1 cellular context compared by ENCODE assay signal in genomic region chr11:1756791-1757771, GRCh38.
TF ChIP-seq lines count a peak whose summit lies in the region.

No MANE protein-coding gene starts in this region.

TF ChIP-seq in GM23338, 12 proteins besides CTCF, POLR2A, EP300 and RAD21 (continued from another document):
- TF ChIP-seq REST (IDR thresholded peaks at IDR 0.05; ENCODE audit: unreplicated experiment) = no peak
- no peak for TF ChIP-seq STAT1 (IDR thresholded peaks at IDR 0.05; ENCODE audit: unreplicated experiment)
- no peak for TF ChIP-seq JUNB (IDR thresholded peaks at IDR 0.05; ENCODE audit: unreplicated experiment)
- TF ChIP-seq, protein P1, sequence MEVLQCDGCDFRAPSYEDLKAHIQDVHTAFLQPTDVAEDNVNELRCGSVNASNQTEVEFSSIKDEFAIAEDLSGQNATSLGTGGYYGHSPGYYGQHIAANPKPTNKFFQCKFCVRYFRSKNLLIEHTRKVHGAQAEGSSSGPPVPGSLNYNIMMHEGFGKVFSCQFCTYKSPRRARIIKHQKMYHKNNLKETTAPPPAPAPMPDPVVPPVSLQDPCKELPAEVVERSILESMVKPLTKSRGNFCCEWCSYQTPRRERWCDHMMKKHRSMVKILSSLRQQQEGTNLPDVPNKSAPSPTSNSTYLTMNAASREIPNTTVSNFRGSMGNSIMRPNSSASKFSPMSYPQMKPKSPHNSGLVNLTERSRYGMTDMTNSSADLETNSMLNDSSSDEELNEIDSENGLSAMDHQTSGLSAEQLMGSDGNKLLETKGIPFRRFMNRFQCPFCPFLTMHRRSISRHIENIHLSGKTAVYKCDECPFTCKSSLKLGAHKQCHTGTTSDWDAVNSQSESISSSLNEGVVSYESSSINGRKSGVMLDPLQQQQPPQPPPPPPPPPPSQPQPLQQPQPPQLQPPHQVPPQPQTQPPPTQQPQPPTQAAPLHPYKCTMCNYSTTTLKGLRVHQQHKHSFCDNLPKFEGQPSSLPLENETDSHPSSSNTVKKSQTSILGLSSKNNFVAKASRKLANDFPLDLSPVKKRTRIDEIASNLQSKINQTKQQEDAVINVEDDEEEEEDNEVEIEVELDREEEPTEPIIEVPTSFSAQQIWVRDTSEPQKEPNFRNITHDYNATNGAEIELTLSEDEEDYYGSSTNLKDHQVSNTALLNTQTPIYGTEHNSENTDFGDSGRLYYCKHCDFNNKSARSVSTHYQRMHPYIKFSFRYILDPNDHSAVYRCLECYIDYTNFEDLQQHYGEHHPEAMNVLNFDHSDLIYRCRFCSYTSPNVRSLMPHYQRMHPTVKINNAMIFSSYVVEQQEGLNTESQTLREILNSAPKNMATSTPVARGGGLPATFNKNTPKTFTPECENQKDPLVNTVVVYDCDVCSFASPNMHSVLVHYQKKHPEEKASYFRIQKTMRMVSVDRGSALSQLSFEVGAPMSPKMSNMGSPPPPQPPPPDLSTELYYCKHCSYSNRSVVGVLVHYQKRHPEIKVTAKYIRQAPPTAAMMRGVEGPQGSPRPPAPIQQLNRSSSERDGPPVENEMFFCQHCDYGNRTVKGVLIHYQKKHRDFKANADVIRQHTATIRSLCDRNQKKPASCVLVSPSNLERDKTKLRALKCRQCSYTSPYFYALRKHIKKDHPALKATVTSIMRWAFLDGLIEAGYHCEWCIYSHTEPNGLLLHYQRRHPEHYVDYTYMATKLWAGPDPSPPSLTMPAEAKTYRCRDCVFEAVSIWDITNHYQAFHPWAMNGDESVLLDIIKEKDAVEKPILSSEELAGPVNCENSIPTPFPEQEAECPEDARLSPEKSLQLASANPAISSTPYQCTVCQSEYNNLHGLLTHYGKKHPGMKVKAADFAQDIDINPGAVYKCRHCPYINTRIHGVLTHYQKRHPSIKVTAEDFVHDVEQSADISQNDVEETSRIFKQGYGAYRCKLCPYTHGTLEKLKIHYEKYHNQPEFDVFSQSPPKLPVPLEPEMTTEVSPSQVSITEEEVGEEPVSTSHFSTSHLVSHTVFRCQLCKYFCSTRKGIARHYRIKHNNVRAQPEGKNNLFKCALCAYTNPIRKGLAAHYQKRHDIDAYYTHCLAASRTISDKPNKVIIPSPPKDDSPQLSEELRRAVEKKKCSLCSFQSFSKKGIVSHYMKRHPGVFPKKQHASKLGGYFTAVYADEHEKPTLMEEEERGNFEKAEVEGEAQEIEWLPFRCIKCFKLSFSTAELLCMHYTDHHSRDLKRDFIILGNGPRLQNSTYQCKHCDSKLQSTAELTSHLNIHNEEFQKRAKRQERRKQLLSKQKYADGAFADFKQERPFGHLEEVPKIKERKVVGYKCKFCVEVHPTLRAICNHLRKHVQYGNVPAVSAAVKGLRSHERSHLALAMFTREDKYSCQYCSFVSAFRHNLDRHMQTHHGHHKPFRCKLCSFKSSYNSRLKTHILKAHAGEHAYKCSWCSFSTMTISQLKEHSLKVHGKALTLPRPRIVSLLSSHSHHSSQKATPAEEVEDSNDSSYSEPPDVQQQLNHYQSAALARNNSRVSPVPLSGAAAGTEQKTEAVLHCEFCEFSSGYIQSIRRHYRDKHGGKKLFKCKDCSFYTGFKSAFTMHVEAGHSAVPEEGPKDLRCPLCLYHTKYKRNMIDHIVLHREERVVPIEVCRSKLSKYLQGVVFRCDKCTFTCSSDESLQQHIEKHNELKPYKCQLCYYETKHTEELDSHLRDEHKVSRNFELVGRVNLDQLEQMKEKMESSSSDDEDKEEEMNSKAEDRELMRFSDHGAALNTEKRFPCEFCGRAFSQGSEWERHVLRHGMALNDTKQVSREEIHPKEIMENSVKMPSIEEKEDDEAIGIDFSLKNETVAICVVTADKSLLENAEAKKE (CRISPR knock-in tag; IDR thresholded peaks at IDR 0.05) = no peak
TF ChIP-seq in GM23338: peak in this region for 0.
